Comparison of ENCODE assay signal across 1 cellular context in the genomic region with DNA sequence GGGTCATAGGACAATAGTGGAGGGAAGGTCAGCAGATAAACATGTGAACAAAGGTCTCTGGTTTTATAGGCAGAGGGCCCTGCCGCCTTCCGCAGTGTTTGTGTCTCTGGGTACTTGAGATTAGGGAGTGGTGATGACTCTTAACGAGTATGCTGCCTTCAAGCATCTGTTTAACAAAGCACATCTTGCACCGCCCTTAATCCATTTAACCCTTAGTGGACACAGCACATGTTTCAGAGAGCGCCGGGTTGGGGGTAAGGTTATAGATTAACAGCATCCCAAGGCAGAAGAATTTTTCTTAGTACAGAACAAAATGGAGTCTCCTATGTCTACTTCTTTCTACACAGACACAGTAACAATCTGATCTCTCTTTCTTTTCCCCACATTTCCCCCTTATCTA.
TF ChIP-seq lines count a peak whose summit lies in the region.
"Not testable (repeated sequence)": the region's sequence is repeated elsewhere in the genome, so short reads cannot be mapped to it uniquely, and the experiment has no call there.

No MANE protein-coding gene starts in this region.

TF ChIP-seq in K562, 482 proteins besides CTCF, POLR2A, EP300 and RAD21 (continued from another document):
- TF ChIP-seq CTBP1 (IDR thresholded peaks at IDR 0.05; ENCODE audit: borderline replicate concordance) (0 out of 2 replicates have a peak, but pooled peaks have one; percentile 14), BRD9 (IDR thresholded peaks at IDR 0.05; ENCODE audit: low read depth, partially characterized antibody) (peak; percentile 30), CHAMP1 (IDR thresholded peaks at IDR 0.05) (peak; percentile 23; the same call in 1 of the 2 replicates), MNT (conservative IDR thresholded peaks at IDR 0.05) (peak in 1 of 2 experiments; percentile 31; a peak in 2 of 4 replicates), SMAD4 (CRISPR knock-in tag; conservative IDR thresholded peaks at IDR 0.05) (peak; percentile 71), HDAC1 (IDR thresholded peaks at IDR 0.05) (0 out of 4 replicates have a peak, but pooled peaks of 1 of the 2 experiments have one; percentile 21), TEAD4 (IDR thresholded peaks at IDR 0.05; ENCODE audit: low read length) (peak; percentile 26; the same call in 1 of the 2 replicates), ZNF592 (IDR thresholded peaks at IDR 0.05) (peak; percentile 95), TCF3 (CRISPR knock-in tag; IDR thresholded peaks at IDR 0.05) (peak; percentile 68), ZBTB2 (IDR thresholded peaks at IDR 0.05) (peak; percentile 48; the same call in 1 of the 2 replicates), SOX6 (IDR thresholded peaks at IDR 0.05) (peak; percentile 77), HMBOX1 (IDR thresholded peaks at IDR 0.05) (peak; percentile 60; the same call in 1 of the 2 replicates), TEAD1 (CRISPR knock-in tag; IDR thresholded peaks at IDR 0.05) (peak in 1 of 2 experiments; percentile 35; a peak in 1 of 4 replicates), NR2C1 (tag; IDR thresholded peaks at IDR 0.05) (peak; percentile 61; the same call in 1 of the 2 replicates)
- TF ChIP-seq, protein P1, sequence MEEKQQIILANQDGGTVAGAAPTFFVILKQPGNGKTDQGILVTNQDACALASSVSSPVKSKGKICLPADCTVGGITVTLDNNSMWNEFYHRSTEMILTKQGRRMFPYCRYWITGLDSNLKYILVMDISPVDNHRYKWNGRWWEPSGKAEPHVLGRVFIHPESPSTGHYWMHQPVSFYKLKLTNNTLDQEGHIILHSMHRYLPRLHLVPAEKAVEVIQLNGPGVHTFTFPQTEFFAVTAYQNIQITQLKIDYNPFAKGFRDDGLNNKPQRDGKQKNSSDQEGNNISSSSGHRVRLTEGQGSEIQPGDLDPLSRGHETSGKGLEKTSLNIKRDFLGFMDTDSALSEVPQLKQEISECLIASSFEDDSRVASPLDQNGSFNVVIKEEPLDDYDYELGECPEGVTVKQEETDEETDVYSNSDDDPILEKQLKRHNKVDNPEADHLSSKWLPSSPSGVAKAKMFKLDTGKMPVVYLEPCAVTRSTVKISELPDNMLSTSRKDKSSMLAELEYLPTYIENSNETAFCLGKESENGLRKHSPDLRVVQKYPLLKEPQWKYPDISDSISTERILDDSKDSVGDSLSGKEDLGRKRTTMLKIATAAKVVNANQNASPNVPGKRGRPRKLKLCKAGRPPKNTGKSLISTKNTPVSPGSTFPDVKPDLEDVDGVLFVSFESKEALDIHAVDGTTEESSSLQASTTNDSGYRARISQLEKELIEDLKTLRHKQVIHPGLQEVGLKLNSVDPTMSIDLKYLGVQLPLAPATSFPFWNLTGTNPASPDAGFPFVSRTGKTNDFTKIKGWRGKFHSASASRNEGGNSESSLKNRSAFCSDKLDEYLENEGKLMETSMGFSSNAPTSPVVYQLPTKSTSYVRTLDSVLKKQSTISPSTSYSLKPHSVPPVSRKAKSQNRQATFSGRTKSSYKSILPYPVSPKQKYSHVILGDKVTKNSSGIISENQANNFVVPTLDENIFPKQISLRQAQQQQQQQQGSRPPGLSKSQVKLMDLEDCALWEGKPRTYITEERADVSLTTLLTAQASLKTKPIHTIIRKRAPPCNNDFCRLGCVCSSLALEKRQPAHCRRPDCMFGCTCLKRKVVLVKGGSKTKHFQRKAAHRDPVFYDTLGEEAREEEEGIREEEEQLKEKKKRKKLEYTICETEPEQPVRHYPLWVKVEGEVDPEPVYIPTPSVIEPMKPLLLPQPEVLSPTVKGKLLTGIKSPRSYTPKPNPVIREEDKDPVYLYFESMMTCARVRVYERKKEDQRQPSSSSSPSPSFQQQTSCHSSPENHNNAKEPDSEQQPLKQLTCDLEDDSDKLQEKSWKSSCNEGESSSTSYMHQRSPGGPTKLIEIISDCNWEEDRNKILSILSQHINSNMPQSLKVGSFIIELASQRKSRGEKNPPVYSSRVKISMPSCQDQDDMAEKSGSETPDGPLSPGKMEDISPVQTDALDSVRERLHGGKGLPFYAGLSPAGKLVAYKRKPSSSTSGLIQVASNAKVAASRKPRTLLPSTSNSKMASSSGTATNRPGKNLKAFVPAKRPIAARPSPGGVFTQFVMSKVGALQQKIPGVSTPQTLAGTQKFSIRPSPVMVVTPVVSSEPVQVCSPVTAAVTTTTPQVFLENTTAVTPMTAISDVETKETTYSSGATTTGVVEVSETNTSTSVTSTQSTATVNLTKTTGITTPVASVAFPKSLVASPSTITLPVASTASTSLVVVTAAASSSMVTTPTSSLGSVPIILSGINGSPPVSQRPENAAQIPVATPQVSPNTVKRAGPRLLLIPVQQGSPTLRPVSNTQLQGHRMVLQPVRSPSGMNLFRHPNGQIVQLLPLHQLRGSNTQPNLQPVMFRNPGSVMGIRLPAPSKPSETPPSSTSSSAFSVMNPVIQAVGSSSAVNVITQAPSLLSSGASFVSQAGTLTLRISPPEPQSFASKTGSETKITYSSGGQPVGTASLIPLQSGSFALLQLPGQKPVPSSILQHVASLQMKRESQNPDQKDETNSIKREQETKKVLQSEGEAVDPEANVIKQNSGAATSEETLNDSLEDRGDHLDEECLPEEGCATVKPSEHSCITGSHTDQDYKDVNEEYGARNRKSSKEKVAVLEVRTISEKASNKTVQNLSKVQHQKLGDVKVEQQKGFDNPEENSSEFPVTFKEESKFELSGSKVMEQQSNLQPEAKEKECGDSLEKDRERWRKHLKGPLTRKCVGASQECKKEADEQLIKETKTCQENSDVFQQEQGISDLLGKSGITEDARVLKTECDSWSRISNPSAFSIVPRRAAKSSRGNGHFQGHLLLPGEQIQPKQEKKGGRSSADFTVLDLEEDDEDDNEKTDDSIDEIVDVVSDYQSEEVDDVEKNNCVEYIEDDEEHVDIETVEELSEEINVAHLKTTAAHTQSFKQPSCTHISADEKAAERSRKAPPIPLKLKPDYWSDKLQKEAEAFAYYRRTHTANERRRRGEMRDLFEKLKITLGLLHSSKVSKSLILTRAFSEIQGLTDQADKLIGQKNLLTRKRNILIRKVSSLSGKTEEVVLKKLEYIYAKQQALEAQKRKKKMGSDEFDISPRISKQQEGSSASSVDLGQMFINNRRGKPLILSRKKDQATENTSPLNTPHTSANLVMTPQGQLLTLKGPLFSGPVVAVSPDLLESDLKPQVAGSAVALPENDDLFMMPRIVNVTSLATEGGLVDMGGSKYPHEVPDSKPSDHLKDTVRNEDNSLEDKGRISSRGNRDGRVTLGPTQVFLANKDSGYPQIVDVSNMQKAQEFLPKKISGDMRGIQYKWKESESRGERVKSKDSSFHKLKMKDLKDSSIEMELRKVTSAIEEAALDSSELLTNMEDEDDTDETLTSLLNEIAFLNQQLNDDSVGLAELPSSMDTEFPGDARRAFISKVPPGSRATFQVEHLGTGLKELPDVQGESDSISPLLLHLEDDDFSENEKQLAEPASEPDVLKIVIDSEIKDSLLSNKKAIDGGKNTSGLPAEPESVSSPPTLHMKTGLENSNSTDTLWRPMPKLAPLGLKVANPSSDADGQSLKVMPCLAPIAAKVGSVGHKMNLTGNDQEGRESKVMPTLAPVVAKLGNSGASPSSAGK (IDR thresholded peaks at IDR 0.05) = peak; percentile 27; the same call in 1 of the 2 replicates
- not testable (repeated sequence) for TF ChIP-seq TEAD4 (CRISPR knock-in tag; IDR thresholded peaks at IDR 0.05; ENCODE audit: borderline replicate concordance); NR2C1 (IDR thresholded peaks at IDR 0.05)
- TF ChIP-seq, protein P2, sequence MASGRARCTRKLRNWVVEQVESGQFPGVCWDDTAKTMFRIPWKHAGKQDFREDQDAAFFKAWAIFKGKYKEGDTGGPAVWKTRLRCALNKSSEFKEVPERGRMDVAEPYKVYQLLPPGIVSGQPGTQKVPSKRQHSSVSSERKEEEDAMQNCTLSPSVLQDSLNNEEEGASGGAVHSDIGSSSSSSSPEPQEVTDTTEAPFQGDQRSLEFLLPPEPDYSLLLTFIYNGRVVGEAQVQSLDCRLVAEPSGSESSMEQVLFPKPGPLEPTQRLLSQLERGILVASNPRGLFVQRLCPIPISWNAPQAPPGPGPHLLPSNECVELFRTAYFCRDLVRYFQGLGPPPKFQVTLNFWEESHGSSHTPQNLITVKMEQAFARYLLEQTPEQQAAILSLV (tag; IDR thresholded peaks at IDR 0.05) = 0 out of 2 replicates have a peak, but pooled peaks have one; percentile 33
